Comparison of ENCODE assay signal across 8 cellular contexts in the genomic region with DNA sequence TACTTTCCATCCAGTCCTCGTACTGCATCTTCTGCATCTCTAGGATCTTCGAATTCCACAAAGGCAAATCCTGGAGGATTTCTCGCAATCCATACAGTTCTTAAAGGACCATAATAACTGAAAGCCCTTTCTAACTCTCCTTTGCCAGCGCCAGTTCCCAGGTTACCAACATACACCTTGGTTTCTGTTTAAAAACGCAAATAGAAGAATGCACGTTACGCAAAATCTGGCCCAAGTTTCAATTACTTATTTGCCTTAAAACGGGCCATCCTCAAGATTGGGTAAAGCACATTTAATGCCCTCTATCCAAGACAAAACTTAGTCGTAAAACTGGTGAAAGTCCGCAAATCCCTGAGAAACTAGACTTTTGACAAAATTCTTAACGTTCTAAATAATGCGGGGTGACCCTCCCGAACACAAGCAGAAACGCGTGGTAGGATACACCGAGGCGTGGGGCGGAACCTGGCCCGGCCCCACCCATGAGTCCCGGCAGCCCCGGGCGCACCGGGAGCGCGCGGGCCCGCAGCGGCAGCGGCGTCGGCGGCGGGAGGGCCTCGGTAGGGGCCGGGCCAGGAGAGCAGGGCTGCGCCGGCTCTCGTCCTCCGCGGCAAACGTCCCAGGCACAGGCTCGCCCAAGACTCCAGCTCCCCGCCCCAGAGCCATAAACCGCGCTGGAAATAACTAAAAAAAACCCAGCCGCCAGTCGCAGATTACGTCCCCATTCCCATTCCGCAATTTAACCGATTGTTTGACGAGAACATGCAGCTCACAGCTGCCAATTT. TPM values are rescaled to one million over a fixed set of nuclear protein-coding genes. Genes with fewer than 3 reads are reported as not detected.
DNase-seq lines count a peak whose midpoint lies in the region; ATAC-seq and TF ChIP-seq lines count a peak whose summit lies in the region.

No MANE protein-coding gene starts in this region.

- intact Hi-C loops in activated naive CD4-positive, alpha-beta T cell treated with anti-CD3 and anti-CD28 coated beads for 36 hours (cut with micrococcal nuclease), result loop anchor here (2.0 to 10.0 kb wide), 4 partner anchors 85 to 685 kb away; partner anchors contain the start of gene MAP4K3
- intact Hi-C loops in Right ventricle myocardium superior (cut with DNase I) (no loop called here), uterus (cut with DNase I; ENCODE audit: low total_unique reads) (no loop called here)

- H3K4me3 ChIP-seq in trophoblast cell (ENCODE audit: low read depth, low read length) (peak overlapping the region; percentile 99), uterus (peak overlapping the region; percentile 77 to 83)

- peak; percentile 78 to 83 for TF ChIP-seq POLR2A in uterus (IDR thresholded peaks at IDR 0.05)

- H3K9me3 Mint-ChIP-seq in activated naive CD4-positive, alpha-beta T cell treated with anti-CD3 and anti-CD28 coated beads for 36 hours, result no peaks in the 10 kb centered on the region

- peak overlapping the region; percentile 39 for H2BK120ac ChIP-seq in trophoblast cell (ENCODE audit: insufficient read depth, low read length, poor library complexity)

- CTCF ChIA-PET in activated naive CD4-positive, alpha-beta T cell treated with anti-CD3 and anti-CD28 coated beads for 36 hours (lab: Charles Lee), result interaction anchor here (0.7 kb wide), 1 partner anchor 169 kb away, joined by 4 read pairs; no protein-coding TSS in a partner anchor

- peak overlapping the region; percentile 92 for H3K27ac ChIP-seq in trophoblast cell (ENCODE audit: low read depth, low read length)
- H3K27ac ChIP-seq in uterus, result peak overlapping the region; percentile 98

- peak overlapping the region; percentile 100 for H3K4ac ChIP-seq in trophoblast cell (ENCODE audit: low read depth, low read length)

- H3K4me3 Mint-ChIP-seq in activated naive CD4-positive, alpha-beta T cell treated with anti-CD3 and anti-CD28 coated beads for 36 hours, result peak overlapping the region; percentile 100

- H3K9me3 ChIP-seq in trophoblast cell (ENCODE audit: insufficient read depth, low read depth, low read length), result no peaks in the 10 kb centered on the region
- H3K9me3 ChIP-seq in uterus, result no peaks in the 10 kb centered on the region

- peak overlapping the region; percentile 93 for H3K14ac ChIP-seq in trophoblast cell (ENCODE audit: low read length)

- H4K8ac ChIP-seq in trophoblast cell (ENCODE audit: low read depth, low read length), result peak overlapping the region; percentile 92

- H3K27ac Mint-ChIP-seq in activated naive CD4-positive, alpha-beta T cell treated with anti-CD3 and anti-CD28 coated beads for 36 hours, result peak overlapping the region; percentile 100

- H3K27me3 Mint-ChIP-seq in activated naive CD4-positive, alpha-beta T cell treated with anti-CD3 and anti-CD28 coated beads for 36 hours (ENCODE audit: low read depth), result peaks cover 3% of the 10 kb centered on the region

- no peak overlapping the region for H2BK12ac ChIP-seq in trophoblast cell (ENCODE audit: low read length)

- H2AK5ac ChIP-seq in trophoblast cell (ENCODE audit: low read length), result peak overlapping the region; percentile 7

- no peaks in the 10 kb centered on the region for H3K4me1 ChIP-seq in trophoblast cell (ENCODE audit: control insufficient read depth in 1 of 2, insufficient read depth in 2 of 2, low read length in 2 of 2)
- H3K4me1 ChIP-seq in uterus, result peaks cover 20% of the 10 kb centered on the region in 2 donors

- H3K36me3 ChIP-seq in trophoblast cell (ENCODE audit: control insufficient read depth in 1 of 2, insufficient read depth in 2 of 2, low read length in 2 of 2) (peaks cover 12 to 26% of the 10 kb centered on the region in 2 experiments), uterus (no peaks in the 10 kb centered on the region)

- no peak for TF ChIP-seq CTCF in uterus (IDR thresholded peaks at IDR 0.05)

- peak overlapping the region; percentile 61 for H4K12ac ChIP-seq in trophoblast cell (ENCODE audit: low read depth, low read length)

- H3K9ac ChIP-seq in trophoblast cell (ENCODE audit: low read length), result peak overlapping the region; percentile 90

- H2AFZ ChIP-seq in trophoblast cell (ENCODE audit: insufficient read depth, low read length, poor library complexity), result peak overlapping the region; percentile 74

- H4K91ac ChIP-seq in trophoblast cell (ENCODE audit: low read depth, low read length), result peak overlapping the region; percentile 95

- peaks cover 57% of the 10 kb centered on the region for H3K36me3 Mint-ChIP-seq in activated naive CD4-positive, alpha-beta T cell treated with anti-CD3 and anti-CD28 coated beads for 36 hours (ENCODE audit: low read depth)

- H2BK5ac ChIP-seq in trophoblast cell (ENCODE audit: low read depth, low read length, poor library complexity), result peak overlapping the region; percentile 63

- H3K79me1 ChIP-seq in trophoblast cell (ENCODE audit: low read length), result peaks cover 16% of the 10 kb centered on the region

- peaks cover 60% of the 10 kb centered on the region for H3K4me1 Mint-ChIP-seq in activated naive CD4-positive, alpha-beta T cell treated with anti-CD3 and anti-CD28 coated beads for 36 hours (ENCODE audit: low read depth)

- H3K18ac ChIP-seq in trophoblast cell (ENCODE audit: low read length), result peak overlapping the region; percentile 75

- peak; percentile 56 for DNase-seq in NCI-H146 (lab: John Stamatoyannopoulos, UW)
- no peak for DNase-seq in NCI-H146 treated with DMSO at 0.1 percent for 48 hours (lab: John Stamatoyannopoulos, UW; ENCODE audit: unreplicated experiment)
- peak; percentile 67 for DNase-seq in OCI-M1 (lab: John Stamatoyannopoulos, UW)
- peak; percentile 63 for DNase-seq in activated naive CD4-positive, alpha-beta T cell treated with anti-CD3 and anti-CD28 coated beads for 36 hours
- DNase-seq in Right ventricle myocardium superior, result peak; percentile 75
- DNase-seq in trophoblast cell, result peak; percentile 26 to 50
- DNase-seq in uterus, result peak; percentile 52 to 69

- ATAC-seq in HG02623 (IDR thresholded peaks at IDR 0.05; ENCODE audit: unreplicated experiment) (peak; percentile 32), Right ventricle myocardium superior (ENCODE audit: poor library complexity) (peak; percentile 84)

- H3K4me2 ChIP-seq in trophoblast cell (ENCODE audit: low read length), result peak overlapping the region; percentile 97

- peaks cover 21% of the 10 kb centered on the region for H3K79me2 ChIP-seq in trophoblast cell (ENCODE audit: control insufficient read depth, insufficient read depth, low read length, poor library complexity)

- no CpG with 5 or more reads among the region's 51 CpGs for WGBS in trophoblast cell (ENCODE audit: extremely low coverage, insufficient coverage, insufficient read length)

- no peaks in the 10 kb centered on the region for H3K27me3 ChIP-seq in trophoblast cell (ENCODE audit: insufficient read depth, low read length)
- no peaks in the 10 kb centered on the region for H3K27me3 ChIP-seq in uterus

- H3K23ac ChIP-seq in trophoblast cell (ENCODE audit: low read length), result no peak overlapping the region

RNA-seq across cellular contexts. Expression of gene SRSF7, which starts 1.0 kb away (rescaled TPM):
- total RNA-seq in activated naive CD4-positive, alpha-beta T cell treated with anti-CD3 and anti-CD28 coated beads for 36 hours, result 100 to 1,000 TPM; 212 to 217 TPM
- total RNA-seq in Right ventricle myocardium superior (45.9 TPM), uterus (100 to 1,000 TPM in 3 of 4 donors, 10 to 100 TPM in 1; 94.4 to 163 (median 128) TPM)
- 200 and 205 TPM in 2 replicates for polyA plus RNA-seq in trophoblast cell (2013)

RNA-seq across cellular contexts. Expression of gene GEMIN6, which starts 27.8 kb away (rescaled TPM):
- 10 to 100 TPM; 23.7 to 24.5 TPM for total RNA-seq in activated naive CD4-positive, alpha-beta T cell treated with anti-CD3 and anti-CD28 coated beads for 36 hours
- total RNA-seq in Right ventricle myocardium superior (4.9 TPM), uterus (10 to 100 TPM in 1 of 4 donors, 1 to 10 TPM in 3; 1.8 to 11.9 (median 5.4) TPM)
- 6.2 and 6.6 TPM in 2 replicates for polyA plus RNA-seq in trophoblast cell (2013)
